15 cellular contexts compared by ENCODE assay signal in genomic region chr17:48583708-48584582, GRCh38. TPM values are rescaled to one million over a fixed set of nuclear protein-coding genes. Genes with fewer than 3 reads are reported as not detected.
DNase-seq lines count a peak whose midpoint lies in the region; ATAC-seq and TF ChIP-seq lines count a peak whose summit lies in the region.
"Had no signal": no experiment of that assay in that cellular context is flagged by ENCODE, and none has a peak within 500 bp of the region (broad histone marks: within the 10 kb centered on the region; RNA-seq: fewer than 3 reads in every experiment).

No MANE protein-coding gene starts in this region.

- no peak overlapping the region for H3K27ac Mint-ChIP-seq in activated naive CD8-positive, alpha-beta T cell treated with anti-CD3 and anti-CD28 coated beads, Interleukin-2, amount 10 ng/mL, durations not matched to agents 7 days and 5 days
- no peak overlapping the region for H3K27ac Mint-ChIP-seq in activated naive CD8-positive, alpha-beta T cell treated with anti-CD3 and anti-CD28 coated beads, Interleukin-2, amount 50 U/mL, for 24 hours

- H3K9me3 Mint-ChIP-seq in activated naive CD8-positive, alpha-beta T cell treated with anti-CD3 and anti-CD28 coated beads, Interleukin-2, amount 10 ng/mL, durations not matched to agents 7 days and 5 days = no peaks in the 10 kb centered on the region
- no peaks in the 10 kb centered on the region for H3K9me3 Mint-ChIP-seq in activated naive CD8-positive, alpha-beta T cell treated with anti-CD3 and anti-CD28 coated beads, Interleukin-2, amount 50 U/mL, for 24 hours

- no peak for DNase-seq in activated naive CD8-positive, alpha-beta T cell treated with anti-CD3 and anti-CD28 coated beads, Interleukin-2, amount 10 ng/mL, durations not matched to agents 7 days and 5 days
- no peak for DNase-seq in activated naive CD8-positive, alpha-beta T cell treated with anti-CD3 and anti-CD28 coated beads, Interleukin-2, amount 50 U/mL, for 24 hours
- no peak for DNase-seq in SK-N-MC (ENCODE audit: low read depth, low spot score)
- no peak for DNase-seq in anterior cingulate cortex (lab: John Stamatoyannopoulos, UW)
- no peak for DNase-seq in stimulated activated CD4-positive, alpha-beta T cell treated with anti-CD3 and anti-CD28 coated beads, Interleukin-2, amount 100 ng/mL, for 48 hours
- no peak for DNase-seq in WERI-Rb-1
- DNase-seq: hypothalamus, NCI-H1436, NCI-H774, SHP77 treated with DMSO at 0.1 percent for 48 hours had no signal

- WGBS in gastroesophageal sphincter (ENCODE audit: low coverage in 1 of 2), 2 donors = 70 to 80% methylated on average over 1 to 3 of the region's 3 CpGs

- no peak for ATAC-seq in activated naive CD8-positive, alpha-beta T cell treated with anti-CD3 and anti-CD28 coated beads, Interleukin-2, amount 10 ng/mL, durations not matched to agents 7 days and 5 days (ENCODE audit: low read depth)
- ATAC-seq in activated naive CD8-positive, alpha-beta T cell treated with anti-CD3 and anti-CD28 coated beads, Interleukin-2, amount 50 U/mL, for 24 hours = no peak
- ATAC-seq in gastroesophageal sphincter = no peak
- ATAC-seq in GM21528 (IDR thresholded peaks at IDR 0.05; ENCODE audit: low FRiP score, unreplicated experiment) = no peak

- peaks cover 88% of the 10 kb centered on the region for H3K27me3 Mint-ChIP-seq in activated naive CD8-positive, alpha-beta T cell treated with anti-CD3 and anti-CD28 coated beads, Interleukin-2, amount 10 ng/mL, durations not matched to agents 7 days and 5 days
- H3K27me3 Mint-ChIP-seq in activated naive CD8-positive, alpha-beta T cell treated with anti-CD3 and anti-CD28 coated beads, Interleukin-2, amount 50 U/mL, for 24 hours = peaks cover 94% of the 10 kb centered on the region

- H3K4me3 Mint-ChIP-seq in activated naive CD8-positive, alpha-beta T cell treated with anti-CD3 and anti-CD28 coated beads, Interleukin-2, amount 10 ng/mL, durations not matched to agents 7 days and 5 days = peak overlapping the region; percentile 89
- H3K4me3 Mint-ChIP-seq in activated naive CD8-positive, alpha-beta T cell treated with anti-CD3 and anti-CD28 coated beads, Interleukin-2, amount 50 U/mL, for 24 hours = no peak overlapping the region

- H3K9ac ChIP-seq in SK-N-MC (ENCODE audit: insufficient read length) = no peak overlapping the region
- H3K9ac ChIP-seq: BLaER1 had no signal

- no peak for TF ChIP-seq CTCF in gastroesophageal sphincter (IDR thresholded peaks at IDR 0.05)
- TF ChIP-seq CTCF in WERI-Rb-1 (IDR thresholded peaks at IDR 0.05; ENCODE audit: low read depth, low read length) = no peak

- H3K4me3 ChIP-seq in SK-N-MC (no peak overlapping the region; the same call in 1 of the 2 replicates), gastroesophageal sphincter (peak overlapping the region in 1 of 2 donors; percentile 73), WERI-Rb-1 (ENCODE audit: low read depth, low read length) (no peak overlapping the region)
- H3K4me3 ChIP-seq: BLaER1 had no signal

- H3K27me3 ChIP-seq in gastroesophageal sphincter (no peaks in the 10 kb centered on the region), WERI-Rb-1 (ENCODE audit: insufficient read depth, low read depth, severe bottlenecking) (peaks cover 98% of the 10 kb centered on the region)

- H3K4me1 ChIP-seq in gastroesophageal sphincter = peaks cover 3 to 77% (median 5%) of the 10 kb centered on the region in 3 donors

- TF ChIP-seq POLR2A in gastroesophageal sphincter (IDR thresholded peaks at IDR 0.05) = no peak

- 0 out of 2 replicates have a peak overlapping the region, but pooled peaks have one; percentile 61 for H3K27ac ChIP-seq in SK-N-MC
- peak overlapping the region; percentile 6 to 98 (median 94) for H3K27ac ChIP-seq in gastroesophageal sphincter
- H3K27ac ChIP-seq in WERI-Rb-1 = no peak overlapping the region
- H3K27ac ChIP-seq: BLaER1 had no signal

- no peak for TF ChIP-seq EP300 in gastroesophageal sphincter (IDR thresholded peaks at IDR 0.05)

- no peaks in the 10 kb centered on the region for H3K9me3 ChIP-seq in SK-N-MC (ENCODE audit: low read depth, low read length)
- no peaks in the 10 kb centered on the region for H3K9me3 ChIP-seq in gastroesophageal sphincter
- H3K9me3 ChIP-seq in WERI-Rb-1 (ENCODE audit: severe bottlenecking) = peaks cover 20% of the 10 kb centered on the region
- H3K9me3 ChIP-seq: BLaER1 had no signal

- H3K36me3 ChIP-seq in SK-N-MC (ENCODE audit: insufficient read depth, low read length) = no peaks in the 10 kb centered on the region
- no peaks in the 10 kb centered on the region for H3K36me3 ChIP-seq in gastroesophageal sphincter
- H3K36me3 ChIP-seq in WERI-Rb-1 = no peaks in the 10 kb centered on the region
- H3K36me3 ChIP-seq: BLaER1 had no signal

- peaks cover 54% of the 10 kb centered on the region for H3K4me1 Mint-ChIP-seq in activated naive CD8-positive, alpha-beta T cell treated with anti-CD3 and anti-CD28 coated beads, Interleukin-2, amount 10 ng/mL, durations not matched to agents 7 days and 5 days
- peaks cover 52% of the 10 kb centered on the region for H3K4me1 Mint-ChIP-seq in activated naive CD8-positive, alpha-beta T cell treated with anti-CD3 and anti-CD28 coated beads, Interleukin-2, amount 50 U/mL, for 24 hours

- POLR2A ChIA-PET in activated naive CD8-positive, alpha-beta T cell treated with anti-CD3 and anti-CD28 coated beads, Interleukin-2, amount 10 ng/mL, durations not matched to agents 7 days and 5 days (lab: Charles Lee) = interaction anchor here (0.6 to 2.3 kb wide), 3 partner anchors 92 to 232 kb away, joined by 3 to 10 read pairs (median 4); no protein-coding TSS in a partner anchor

- H3K36me3 Mint-ChIP-seq in activated naive CD8-positive, alpha-beta T cell treated with anti-CD3 and anti-CD28 coated beads, Interleukin-2, amount 10 ng/mL, durations not matched to agents 7 days and 5 days = peaks cover 5% of the 10 kb centered on the region
- H3K36me3 Mint-ChIP-seq in activated naive CD8-positive, alpha-beta T cell treated with anti-CD3 and anti-CD28 coated beads, Interleukin-2, amount 50 U/mL, for 24 hours (ENCODE audit: low read depth) = no peaks in the 10 kb centered on the region

RNA-seq across cellular contexts. Expression of gene HOXB4, which starts 5.8 kb away (rescaled TPM):
- 1 to 10 TPM; 5.3 to 6.4 TPM for total RNA-seq in activated naive CD8-positive, alpha-beta T cell treated with anti-CD3 and anti-CD28 coated beads, Interleukin-2, amount 10 ng/mL, durations not matched to agents 7 days and 5 days
- 10 to 100 TPM in 1 of 4 donors, 1 to 10 TPM in 3; 3.0 to 12.9 (median 6.9) TPM for total RNA-seq in gastroesophageal sphincter
- total RNA-seq: osteocyte had no signal

RNA-seq across cellular contexts. Expression of gene HOXB3, which starts 6.1 kb away (rescaled TPM):
- 10 to 100 TPM; 10.5 to 13.6 TPM for total RNA-seq in activated naive CD8-positive, alpha-beta T cell treated with anti-CD3 and anti-CD28 coated beads, Interleukin-2, amount 10 ng/mL, durations not matched to agents 7 days and 5 days
- 10 to 100 TPM; 11.4 to 48.7 (median 24.2) TPM for total RNA-seq in gastroesophageal sphincter

RNA-seq across cellular contexts. Expression of gene HOXB5, which starts 9.6 kb away (rescaled TPM):
- total RNA-seq in activated naive CD8-positive, alpha-beta T cell treated with anti-CD3 and anti-CD28 coated beads, Interleukin-2, amount 10 ng/mL, durations not matched to agents 7 days and 5 days = not detected
- 1 to 10 TPM in 3 of 4 donors, under 1 TPM in 1; 0.27 to 2.7 (median 1.4) TPM for total RNA-seq in gastroesophageal sphincter
- total RNA-seq: lung microvascular endothelial cell, osteocyte had no signal

RNA-seq across cellular contexts. Expression of gene HOXB6, which starts 20.8 kb away (rescaled TPM):
- not detected for total RNA-seq in activated naive CD8-positive, alpha-beta T cell treated with anti-CD3 and anti-CD28 coated beads, Interleukin-2, amount 10 ng/mL, durations not matched to agents 7 days and 5 days
- 10 to 100 TPM in 1 of 4 donors, 1 to 10 TPM in 3; 4.9 to 40.1 (median 5.1) TPM for total RNA-seq in gastroesophageal sphincter
- total RNA-seq: osteocyte had no signal

RNA-seq across cellular contexts. Expression of gene HOXB7, which starts 26.9 kb away (rescaled TPM):
- 1 to 10 TPM in 1 of 2 experiments, under 1 TPM in 1; 0.80 to 1.0 TPM for total RNA-seq in activated naive CD8-positive, alpha-beta T cell treated with anti-CD3 and anti-CD28 coated beads, Interleukin-2, amount 10 ng/mL, durations not matched to agents 7 days and 5 days
- total RNA-seq in gastroesophageal sphincter = 1 to 10 TPM in 3 of 4 donors, under 1 TPM in 1; 0.78 to 8.9 (median 3.0) TPM
- total RNA-seq: osteocyte had no signal
